ENCODE assay signal across 22 cellular contexts in the genomic region with DNA sequence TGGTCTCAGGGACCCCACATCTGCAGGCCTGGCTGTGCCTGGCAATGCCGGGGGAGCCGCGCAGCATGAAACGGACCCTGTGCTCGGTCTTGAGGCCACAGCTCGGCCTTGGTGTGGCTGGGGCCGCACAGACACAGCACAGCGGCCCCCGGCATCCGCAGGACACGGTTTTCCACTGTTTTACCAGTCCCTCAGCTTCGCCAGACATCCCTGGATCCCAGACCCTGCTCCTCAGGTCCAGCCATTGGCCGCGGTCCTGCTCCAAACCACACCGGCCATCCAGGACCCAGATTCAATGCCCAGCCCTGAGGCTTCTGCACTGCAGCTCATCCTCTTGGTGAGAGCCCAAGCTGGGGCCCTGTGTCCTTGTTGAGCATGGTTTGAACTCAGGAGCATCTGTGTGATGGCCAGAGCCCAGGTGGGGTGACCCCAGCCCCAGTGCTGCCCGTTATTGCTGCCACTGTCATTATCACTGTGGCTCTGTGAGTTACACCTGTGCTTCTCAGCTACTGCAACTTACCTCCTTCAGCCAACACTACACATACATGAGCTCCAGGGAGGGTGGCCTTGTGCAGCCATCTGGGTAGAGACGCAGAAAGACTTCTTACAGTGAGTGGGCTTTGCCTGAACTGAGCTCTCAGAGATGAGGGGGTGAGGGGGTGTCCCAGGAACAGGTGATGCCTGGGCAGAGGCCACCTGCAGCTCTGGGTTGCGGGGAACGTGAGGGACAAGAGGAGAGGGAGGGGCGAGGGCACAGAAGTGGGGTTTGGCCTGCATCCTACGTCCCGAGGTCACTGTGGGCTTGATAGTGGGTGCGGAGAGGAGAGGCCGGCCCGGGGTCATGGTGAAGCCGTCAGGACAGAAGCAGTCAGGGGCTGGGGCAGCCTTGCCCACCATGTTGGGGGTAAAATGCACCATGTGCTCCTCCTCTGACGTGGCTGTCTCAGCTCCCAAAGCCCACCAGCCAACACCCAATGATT.
"Had no signal": no experiment of that assay in that cellular context is flagged by ENCODE, and none has a peak within 500 bp of the region (broad histone marks: within the 10 kb centered on the region; RNA-seq: fewer than 3 reads in every experiment).

No MANE protein-coding gene starts in this region.

- H3K36me3 Mint-ChIP-seq: activated CD4-positive, alpha-beta memory T cell treated with anti-CD3 and anti-CD28 coated beads for 36 hours; memory B cell; naive thymus-derived CD4-positive, alpha-beta T cell had no signal

- H3K4me1 Mint-ChIP-seq: activated B cell treated with CpG ODN at 0.5 μM for 24 hours; memory B cell; naive thymus-derived CD4-positive, alpha-beta T cell had no signal

- H3K27ac ChIP-seq: body of pancreas had no signal

- H3K27me3 ChIP-seq: body of pancreas had no signal

- ATAC-seq: body of pancreas; left ventricle myocardium superior; naive thymus-derived CD4-positive, alpha-beta T cell; stimulated activated naive CD8-positive, alpha-beta T cell treated with anti-CD3 and anti-CD28 coated beads, Interleukin-15, Interleukin-2, amounts not matched to agents 100 U/mL and 50 U/mL, for 24 hours had no signal

- DNase-seq: activated B cell treated with CpG ODN at 0.5 μM for 24 hours; activated CD4-positive, alpha-beta memory T cell treated with anti-CD3 and anti-CD28 coated beads for 36 hours; activated CD4-positive, alpha-beta T cell treated with anti-CD3 and anti-CD28 coated beads for 4 hours; activated naive CD4-positive, alpha-beta T cell; activated T-cell treated with anti-CD3 and anti-CD28 coated beads for 4 hours; body of pancreas; caudate nucleus; erythroblast; foreskin melanocyte; glutamatergic neuron; hypothalamus; kidney glomerular epithelial cell; left ventricle myocardium superior; naive thymus-derived CD4-positive, alpha-beta T cell; nucleus accumbens; retina; stimulated activated naive CD8-positive, alpha-beta T cell treated with anti-CD3 and anti-CD28 coated beads, Interleukin-15, Interleukin-2, amounts not matched to agents 100 U/mL and 50 U/mL, for 24 hours; trophoblast cell had no signal

- H3K27ac Mint-ChIP-seq: activated B cell treated with CpG ODN at 0.5 μM for 24 hours; activated CD4-positive, alpha-beta memory T cell treated with anti-CD3 and anti-CD28 coated beads for 36 hours; activated T-helper 1 cell treated with anti-CD3 and anti-CD28 coated beads, Interleukin-12 subunit alpha, Interleukin-12 subunit beta, Interleukin-2, Interleukin-4 antibody, amounts not matched to agents 30 ng/mL and 10 ng/mL and 1 ng/mL, durations not matched to agents 14 hours and 24 hours and 36 hours; memory B cell; naive thymus-derived CD4-positive, alpha-beta T cell had no signal

- H3K4me3 Mint-ChIP-seq: activated B cell treated with CpG ODN at 0.5 μM for 24 hours; activated CD4-positive, alpha-beta memory T cell treated with anti-CD3 and anti-CD28 coated beads for 36 hours; activated T-helper 1 cell treated with anti-CD3 and anti-CD28 coated beads, Interleukin-12 subunit alpha, Interleukin-12 subunit beta, Interleukin-2, Interleukin-4 antibody, amounts not matched to agents 30 ng/mL and 10 ng/mL and 1 ng/mL, durations not matched to agents 14 hours and 24 hours and 36 hours; memory B cell; naive thymus-derived CD4-positive, alpha-beta T cell had no signal

- H3K9me3 ChIP-seq: body of pancreas had no signal

- H3K9me3 Mint-ChIP-seq: activated B cell treated with CpG ODN at 0.5 μM for 24 hours; activated CD4-positive, alpha-beta memory T cell treated with anti-CD3 and anti-CD28 coated beads for 36 hours; activated T-helper 1 cell treated with anti-CD3 and anti-CD28 coated beads, Interleukin-12 subunit alpha, Interleukin-12 subunit beta, Interleukin-2, Interleukin-4 antibody, amounts not matched to agents 30 ng/mL and 10 ng/mL and 1 ng/mL, durations not matched to agents 14 hours and 24 hours and 36 hours; memory B cell; naive thymus-derived CD4-positive, alpha-beta T cell had no signal

- H3K4me3 ChIP-seq: body of pancreas had no signal

- FAIRE-seq: endometrium, TTC549 had no signal

- H3K27me3 Mint-ChIP-seq: activated B cell treated with CpG ODN at 0.5 μM for 24 hours; activated CD4-positive, alpha-beta memory T cell treated with anti-CD3 and anti-CD28 coated beads for 36 hours; memory B cell; naive thymus-derived CD4-positive, alpha-beta T cell had no signal
